In the genomic region with DNA sequence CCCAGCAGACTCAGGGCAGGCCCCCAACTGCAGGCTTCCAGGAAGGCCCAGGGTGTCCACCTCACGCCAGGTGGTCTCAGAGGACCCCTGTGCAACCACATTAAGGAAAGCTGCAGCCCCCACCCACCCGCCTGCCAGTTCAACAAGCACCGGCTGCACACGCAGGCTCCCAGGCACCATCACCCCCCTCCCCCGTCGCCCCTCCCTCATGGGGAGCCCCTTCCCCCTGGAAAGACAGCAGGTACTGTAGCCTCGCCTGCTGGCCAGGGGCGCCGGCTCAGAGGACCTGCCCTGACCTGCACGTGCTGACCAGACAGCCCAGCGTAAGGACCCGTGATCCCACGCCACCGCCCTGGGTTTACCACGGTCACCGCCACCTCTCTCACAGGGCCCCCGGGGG, we compare ENCODE assay signal across 8 cellular contexts. TPM values are rescaled to one million over a fixed set of nuclear protein-coding genes. Genes with fewer than 3 reads are reported as not detected.
DNase-seq lines count a peak whose midpoint lies in the region; ATAC-seq and TF ChIP-seq lines count a peak whose summit lies in the region.
"Not testable (repeated sequence)": the region's sequence is repeated elsewhere in the genome, so short reads cannot be mapped to it uniquely, and the experiment has no call there.

No MANE protein-coding gene starts in this region.

- TF ChIP-seq POLR2A in spleen (IDR thresholded peaks at IDR 0.05), result not testable (repeated sequence)

- intact Hi-C loops in CD8-positive, alpha-beta T cell (cut with DNase I, micrococcal nuclease), result loop anchor here (1.0 to 5.0 kb wide), 4 partner anchors 87 to 222 kb away; a partner anchor contains a TSS
- intact Hi-C loops in activated CD4-positive, alpha-beta T cell treated with anti-CD3 and anti-CD28 coated beads for 36 hours (cut with DNase I, micrococcal nuclease), result loop anchor here in 1 of 2 experiments (1.0 to 5.0 kb wide), 4 partner anchors 87 to 225 kb away; a partner anchor contains a TSS
- intact Hi-C loops in activated T-helper 1 cell treated with anti-CD3 and anti-CD28 coated beads, Interleukin-12 subunit alpha, Interleukin-12 subunit beta, Interleukin-2, Interleukin-4 antibody, amounts not matched to agents 30 ng/mL and 10 ng/mL and 1 ng/mL, durations not matched to agents 14 hours and 24 hours and 36 hours (cut with micrococcal nuclease), result loop anchor here (1.0 to 5.0 kb wide), 3 partner anchors 14 to 427 kb away; a partner anchor contains a TSS
- intact Hi-C loops in lower lobe of right lung (cut with DNase I); spleen (cut with DNase I; ENCODE audit: low total_unique reads); upper lobe of right lung (cut with DNase I): not testable (repeated sequence)

- 0 out of 2 replicates have a peak overlapping the region, but pooled peaks have one; percentile 17 for H3K4me2 ChIP-seq in KMS-11

- 0 out of 2 replicates have a peak overlapping the region, but pooled peaks have one; percentile 99 for H2AFZ ChIP-seq in KMS-11 (ENCODE audit: low read depth)

- POLR2A ChIA-PET in CD8-positive, alpha-beta T cell (lab: Charles Lee), result interaction anchor here (0.7 to 6.4 kb wide), 6 partner anchors 9 to 333 kb away, joined by 3 to 150 read pairs (median 23); a partner anchor contains a TSS
- POLR2A ChIA-PET in activated CD4-positive, alpha-beta T cell treated with anti-CD3 and anti-CD28 coated beads for 36 hours (lab: Charles Lee), result interaction anchor here (2.5 kb wide), 1 partner anchor 14 kb away, joined by 12 read pairs; a partner anchor contains a TSS

- H3K4me1 Mint-ChIP-seq in CD8-positive, alpha-beta T cell (ENCODE audit: low read depth), result peaks cover 31% of the 10 kb centered on the region
- peaks cover 37% of the 10 kb centered on the region for H3K4me1 Mint-ChIP-seq in activated CD4-positive, alpha-beta T cell treated with anti-CD3 and anti-CD28 coated beads for 36 hours
- peaks cover 24% of the 10 kb centered on the region for H3K4me1 Mint-ChIP-seq in activated T-helper 1 cell treated with anti-CD3 and anti-CD28 coated beads, Interleukin-12 subunit alpha, Interleukin-12 subunit beta, Interleukin-2, Interleukin-4 antibody, amounts not matched to agents 30 ng/mL and 10 ng/mL and 1 ng/mL, durations not matched to agents 14 hours and 24 hours and 36 hours (ENCODE audit: low read depth)

- not testable (repeated sequence) for H3K27me3 Mint-ChIP-seq in CD8-positive, alpha-beta T cell (ENCODE audit: low read depth); activated CD4-positive, alpha-beta T cell treated with anti-CD3 and anti-CD28 coated beads for 36 hours; activated T-helper 1 cell treated with anti-CD3 and anti-CD28 coated beads, Interleukin-12 subunit alpha, Interleukin-12 subunit beta, Interleukin-2, Interleukin-4 antibody, amounts not matched to agents 30 ng/mL and 10 ng/mL and 1 ng/mL, durations not matched to agents 14 hours and 24 hours and 36 hours (ENCODE audit: insufficient read depth)

- DNase-seq in CD8-positive, alpha-beta T cell, result peak in 3 of 7 experiments; percentile 39 to 72 (median 45)
- DNase-seq in activated CD4-positive, alpha-beta T cell treated with anti-CD3 and anti-CD28 coated beads for 36 hours, result peak; percentile 52
- not testable (repeated sequence) for DNase-seq in activated T-helper 1 cell treated with anti-CD3 and anti-CD28 coated beads, Interleukin-12 subunit alpha, Interleukin-12 subunit beta, Interleukin-2, Interleukin-4 antibody, amounts not matched to agents 30 ng/mL and 10 ng/mL and 1 ng/mL, durations not matched to agents 14 hours and 24 hours and 36 hours (ENCODE audit: low spot score); coronary artery (ENCODE audit: low spot score); upper lobe of right lung
- DNase-seq in lower lobe of right lung (peak; percentile 52), spleen (peak; percentile 92)

- H4K20me1 ChIP-seq in KMS-11 (ENCODE audit: insufficient read depth), result not testable (repeated sequence)

- H3K36me3 ChIP-seq in CD8-positive, alpha-beta T cell (ENCODE audit: insufficient read depth, low read length); KMS-11 (ENCODE audit: insufficient read depth); lower lobe of right lung; upper lobe of right lung: not testable (repeated sequence)
- peaks cover 0 to 13% (median 0%) of the 10 kb centered on the region in 6 donors for H3K36me3 ChIP-seq in spleen

- H3K27me3 ChIP-seq in CD8-positive, alpha-beta T cell (ENCODE audit: insufficient read depth, low read length); KMS-11 (ENCODE audit: insufficient read depth, low read depth); lower lobe of right lung (ENCODE audit: low read depth); spleen (replicated peaks in 1 of 7); upper lobe of right lung: not testable (repeated sequence)

- WGBS in spleen, 5 donors, result 27 to 67% (median 41%) methylated on average over 3 to 17 of the region's 17 CpGs

- peak overlapping the region; percentile 100 for H3K27ac Mint-ChIP-seq in CD8-positive, alpha-beta T cell
- H3K27ac Mint-ChIP-seq in activated CD4-positive, alpha-beta T cell treated with anti-CD3 and anti-CD28 coated beads for 36 hours, result peak overlapping the region; percentile 65
- H3K27ac Mint-ChIP-seq in activated T-helper 1 cell treated with anti-CD3 and anti-CD28 coated beads, Interleukin-12 subunit alpha, Interleukin-12 subunit beta, Interleukin-2, Interleukin-4 antibody, amounts not matched to agents 30 ng/mL and 10 ng/mL and 1 ng/mL, durations not matched to agents 14 hours and 24 hours and 36 hours, result peak overlapping the region; percentile 44

- CTCF ChIA-PET in CD8-positive, alpha-beta T cell (lab: Charles Lee), result interaction anchor here (2.4 kb wide), 1 partner anchor 103 kb away, joined by 19 read pairs; a partner anchor contains a TSS
- CTCF ChIA-PET in activated CD4-positive, alpha-beta T cell treated with anti-CD3 and anti-CD28 coated beads for 36 hours (lab: Charles Lee), result interaction anchor here (1.8 kb wide), 1 partner anchor 11 kb away, joined by 6 read pairs; no protein-coding TSS in a partner anchor

- not testable (repeated sequence) for H3K9me3 Mint-ChIP-seq in CD8-positive, alpha-beta T cell; activated CD4-positive, alpha-beta T cell treated with anti-CD3 and anti-CD28 coated beads for 36 hours (ENCODE audit: low read depth); activated T-helper 1 cell treated with anti-CD3 and anti-CD28 coated beads, Interleukin-12 subunit alpha, Interleukin-12 subunit beta, Interleukin-2, Interleukin-4 antibody, amounts not matched to agents 30 ng/mL and 10 ng/mL and 1 ng/mL, durations not matched to agents 14 hours and 24 hours and 36 hours

- peak overlapping the region; percentile 86 for H3K4me3 ChIP-seq in CD8-positive, alpha-beta T cell (ENCODE audit: low read depth, low read length)
- not testable (repeated sequence) for H3K4me3 ChIP-seq in KMS-11 (IDR thresholded peaks at IDR 0.05; ENCODE audit: insufficient read depth, low read depth, low read length)
- H3K4me3 ChIP-seq in coronary artery (peak overlapping the region; percentile 45), lower lobe of right lung (peak overlapping the region; percentile 73), spleen (peak overlapping the region in 7 of 8 donors; percentile 35 to 87 (median 65)), upper lobe of right lung (peak overlapping the region; percentile 69)

- not testable (repeated sequence) for ATAC-seq in CD8-positive, alpha-beta T cell; activated CD4-positive, alpha-beta T cell treated with anti-CD3 and anti-CD28 coated beads for 36 hours; lower lobe of right lung; upper lobe of right lung

- H3K79me2 ChIP-seq in KMS-11 (ENCODE audit: insufficient read depth, low read depth), result not testable (repeated sequence)

- not testable (repeated sequence) for H3K9me3 ChIP-seq in CD8-positive, alpha-beta T cell (ENCODE audit: low read length); lower lobe of right lung; spleen; upper lobe of right lung

- not testable (repeated sequence) for TF ChIP-seq CTCF in CD8-positive, alpha-beta T cell (IDR thresholded peaks at IDR 0.05); KMS-11 (conservative IDR thresholded peaks at IDR 0.05; ENCODE audit: low read depth, low read length); coronary artery (IDR thresholded peaks at IDR 0.05); lower lobe of right lung (IDR thresholded peaks at IDR 0.05); spleen (IDR thresholded peaks at IDR 0.05 in 8 of 11, conservative IDR thresholded peaks at IDR 0.05 in 3 of 11); upper lobe of right lung (IDR thresholded peaks at IDR 0.05)

- H3K4me3 Mint-ChIP-seq in CD8-positive, alpha-beta T cell, result peak overlapping the region; percentile 92
- H3K4me3 Mint-ChIP-seq in activated CD4-positive, alpha-beta T cell treated with anti-CD3 and anti-CD28 coated beads for 36 hours, result peak overlapping the region; percentile 72
- peak overlapping the region; percentile 89 for H3K4me3 Mint-ChIP-seq in activated T-helper 1 cell treated with anti-CD3 and anti-CD28 coated beads, Interleukin-12 subunit alpha, Interleukin-12 subunit beta, Interleukin-2, Interleukin-4 antibody, amounts not matched to agents 30 ng/mL and 10 ng/mL and 1 ng/mL, durations not matched to agents 14 hours and 24 hours and 36 hours

- H3K27ac ChIP-seq in CD8-positive, alpha-beta T cell (ENCODE audit: low read depth, low read length), result peak overlapping the region; percentile 92
- H3K27ac ChIP-seq in KMS-11, result not testable (repeated sequence)
- H3K27ac ChIP-seq in coronary artery (peak overlapping the region in 1 of 2 donors; percentile 28), lower lobe of right lung (peak overlapping the region; percentile 84), spleen (peak overlapping the region; percentile 75 to 100 (median 92)), upper lobe of right lung (peak overlapping the region; percentile 85)

- peaks cover 21% of the 10 kb centered on the region for H3K36me3 Mint-ChIP-seq in CD8-positive, alpha-beta T cell
- H3K36me3 Mint-ChIP-seq in activated CD4-positive, alpha-beta T cell treated with anti-CD3 and anti-CD28 coated beads for 36 hours (ENCODE audit: low read depth); activated T-helper 1 cell treated with anti-CD3 and anti-CD28 coated beads, Interleukin-12 subunit alpha, Interleukin-12 subunit beta, Interleukin-2, Interleukin-4 antibody, amounts not matched to agents 30 ng/mL and 10 ng/mL and 1 ng/mL, durations not matched to agents 14 hours and 24 hours and 36 hours (ENCODE audit: low read depth): not testable (repeated sequence)

- H3K9ac ChIP-seq in KMS-11, result not testable (repeated sequence)

- H3K4me1 ChIP-seq in CD8-positive, alpha-beta T cell (ENCODE audit: insufficient read depth, low read length), result peaks cover 36% of the 10 kb centered on the region
- H3K4me1 ChIP-seq in KMS-11 (ENCODE audit: low read depth, poor library complexity, severe bottlenecking), result not testable (repeated sequence)
- H3K4me1 ChIP-seq in lower lobe of right lung, result peaks cover 42% of the 10 kb centered on the region
- H3K4me1 ChIP-seq in spleen, result peaks cover 28 to 70% (median 55%) of the 10 kb centered on the region in 6 donors
- H3K4me1 ChIP-seq in upper lobe of right lung, result peaks cover 22% of the 10 kb centered on the region

RNA-seq across cellular contexts. Expression of a gene that starts 12.5 kb away (rescaled TPM):
- total RNA-seq in CD8-positive, alpha-beta T cell, result 10 to 100 TPM; 64.2 to 65.9 TPM
- total RNA-seq in activated CD4-positive, alpha-beta T cell treated with anti-CD3 and anti-CD28 coated beads for 36 hours, result 10 to 100 TPM; 15.4 to 17.6 TPM
- 5.3 and 5.5 TPM in 2 replicates for total RNA-seq in activated T-helper 1 cell treated with anti-CD3 and anti-CD28 coated beads, Interleukin-12 subunit alpha, Interleukin-12 subunit beta, Interleukin-2, Interleukin-4 antibody, amounts not matched to agents 30 ng/mL and 10 ng/mL and 1 ng/mL, durations not matched to agents 14 hours and 24 hours and 36 hours
- total RNA-seq in lower lobe of right lung, result 12.1 TPM
- total RNA-seq in spleen, result 10 to 100 TPM; 16.1 to 57.0 (median 44.0) TPM
- 10 to 100 TPM; 21.2 to 38.9 (median 24.6) TPM for polyA plus RNA-seq in spleen
- 12.4 TPM for total RNA-seq in upper lobe of right lung

RNA-seq across cellular contexts. Expression of a gene that starts 13.8 kb away (rescaled TPM):
- total RNA-seq in CD8-positive, alpha-beta T cell, result 10 to 100 TPM; 31.4 to 33.8 TPM
- total RNA-seq in activated CD4-positive, alpha-beta T cell treated with anti-CD3 and anti-CD28 coated beads for 36 hours, result 10 to 100 TPM; 14.0 to 14.1 TPM
- total RNA-seq in activated T-helper 1 cell treated with anti-CD3 and anti-CD28 coated beads, Interleukin-12 subunit alpha, Interleukin-12 subunit beta, Interleukin-2, Interleukin-4 antibody, amounts not matched to agents 30 ng/mL and 10 ng/mL and 1 ng/mL, durations not matched to agents 14 hours and 24 hours and 36 hours, result 13.4 and 13.7 TPM in 2 replicates
- total RNA-seq in lower lobe of right lung, result 9.7 TPM
- 10 to 100 TPM; 11.1 to 15.0 (median 13.9) TPM for total RNA-seq in spleen
- polyA plus RNA-seq in spleen, result 10 to 100 TPM in 2 of 3 donors, 1 to 10 TPM in 1; 8.6 to 12.9 (median 10.4) TPM
- 11.3 TPM for total RNA-seq in upper lobe of right lung

RNA-seq across cellular contexts. Expression of a gene that starts 17.4 kb away (rescaled TPM):
- 10 to 100 TPM; 21.4 to 24.9 TPM for total RNA-seq in CD8-positive, alpha-beta T cell
- total RNA-seq in activated CD4-positive, alpha-beta T cell treated with anti-CD3 and anti-CD28 coated beads for 36 hours, result 10 to 100 TPM; 44.5 to 44.7 TPM
- 54.4 and 55.5 TPM in 2 replicates for total RNA-seq in activated T-helper 1 cell treated with anti-CD3 and anti-CD28 coated beads, Interleukin-12 subunit alpha, Interleukin-12 subunit beta, Interleukin-2, Interleukin-4 antibody, amounts not matched to agents 30 ng/mL and 10 ng/mL and 1 ng/mL, durations not matched to agents 14 hours and 24 hours and 36 hours
- 23.8 TPM for total RNA-seq in lower lobe of right lung
- total RNA-seq in spleen, result 10 to 100 TPM; 36.4 to 49.8 (median 43.2) TPM
- polyA plus RNA-seq in spleen, result 10 to 100 TPM in 2 of 3 donors, 1 to 10 TPM in 1; 7.3 to 23.1 (median 19.1) TPM
- total RNA-seq in upper lobe of right lung, result 26.7 TPM

RNA-seq across cellular contexts. Expression of a gene that starts 55.8 kb away (rescaled TPM):
- 1 to 10 TPM; 2.0 to 3.0 TPM for total RNA-seq in CD8-positive, alpha-beta T cell
- 1 to 10 TPM in 1 of 2 experiments, under 1 TPM in 1; 0.21 to 1.7 TPM for total RNA-seq in activated CD4-positive, alpha-beta T cell treated with anti-CD3 and anti-CD28 coated beads for 36 hours
- not detected in 2 replicates for total RNA-seq in activated T-helper 1 cell treated with anti-CD3 and anti-CD28 coated beads, Interleukin-12 subunit alpha, Interleukin-12 subunit beta, Interleukin-2, Interleukin-4 antibody, amounts not matched to agents 30 ng/mL and 10 ng/mL and 1 ng/mL, durations not matched to agents 14 hours and 24 hours and 36 hours
- total RNA-seq in lower lobe of right lung, result 5.3 TPM
- total RNA-seq in spleen, result 100 to 1,000 TPM in 1 of 7 donors, 10 to 100 TPM in 5, 1 to 10 TPM in 1; 8.9 to 104 (median 41.0) TPM
- 10 to 100 TPM; 12.3 to 28.1 (median 23.8) TPM for polyA plus RNA-seq in spleen
- total RNA-seq in upper lobe of right lung, result 14.4 TPM

Comparison
In these comparisons a context has a peak if more than half of its experiments do, and no peak if none do; other contexts are left out.
1. H3K27ac Mint-ChIP-seq: peak in every context shown above with its lines; median percentile 100 in CD8-positive, alpha-beta T cell; 65 in activated CD4-positive, alpha-beta T cell treated with anti-CD3 and anti-CD28 coated beads for 36 hours; 44 in activated T-helper 1 cell treated with anti-CD3 and anti-CD28 coated beads, Interleukin-12 subunit alpha, Interleukin-12 subunit beta, Interleukin-2, Interleukin-4 antibody, amounts not matched to agents 30 ng/mL and 10 ng/mL and 1 ng/mL, durations not matched to agents 14 hours and 24 hours and 36 hours.